Comparison of ENCODE assay signal across 16 cellular contexts in genomic region chr16:27798241-27798640, GRCh38.
A peak's percentile ranks its signal among the peaks of the same experiment; 100 is the strongest.
DNase-seq lines count a peak whose midpoint lies in the region; ATAC-seq and TF ChIP-seq lines count a peak whose summit lies in the region.
"Had no signal": no experiment of that assay in that cellular context is flagged by ENCODE, and none has a peak within 500 bp of the region (broad histone marks: within the 10 kb centered on the region; RNA-seq: fewer than 3 reads in every experiment).

No MANE protein-coding gene starts in this region.

- no peak for ATAC-seq in left ventricle myocardium superior
- ATAC-seq: HCT116, HepG2 had no signal

- intact Hi-C loops in left ventricle myocardium superior (cut with micrococcal nuclease), result no loop called here

- TF ChIP-seq CTCF in right atrium auricular region (IDR thresholded peaks at IDR 0.05), result no peak

- H3K27ac ChIP-seq in right atrium auricular region, result no peak overlapping the region
- H3K27ac ChIP-seq: C4-2B had no signal

- H3K9me3 ChIP-seq in right atrium auricular region, result no peaks in the 10 kb centered on the region
- H3K9me3 ChIP-seq: Caco-2 had no signal

- H3K4me1 ChIP-seq in right atrium auricular region, result no peaks in the 10 kb centered on the region
- H3K4me1 ChIP-seq: Caco-2 had no signal

- in situ Hi-C loops in G401 (cut with HindIII; ENCODE audit: low sequenced_read_pairs), result no loop called here

- no peaks in the 10 kb centered on the region for H3K27me3 ChIP-seq in right atrium auricular region

- H3K4me3 ChIP-seq in right atrium auricular region, result no peak overlapping the region

- H3K36me3 ChIP-seq in right atrium auricular region, result no peaks in the 10 kb centered on the region

- DNase-seq in Ammon's horn (ENCODE audit: low spot score) (peak; percentile 62), G401 (ENCODE audit: low spot score) (peak; percentile 81), cerebellum (ENCODE audit: low spot score) (peak; percentile 68), pons (ENCODE audit: low spot score) (peak; percentile 19), right atrium auricular region (ENCODE audit: low spot score) (no peak), left ventricle myocardium superior (no peak)
- DNase-seq: ACHN; Caco-2; CD4-positive, alpha-beta T cell; GDM1; GOT3; H7; HFFc6 had no signal

Comparison
In these comparisons a context has a peak if more than half of its experiments do, and no peak if none do; other contexts are left out.
1. DNase-seq: peak in Ammon's horn (single experiment), G401 (single experiment), cerebellum (single experiment) and pons (single experiment); none in right atrium auricular region (single experiment) and left ventricle myocardium superior (single experiment).